In the genomic region with DNA sequence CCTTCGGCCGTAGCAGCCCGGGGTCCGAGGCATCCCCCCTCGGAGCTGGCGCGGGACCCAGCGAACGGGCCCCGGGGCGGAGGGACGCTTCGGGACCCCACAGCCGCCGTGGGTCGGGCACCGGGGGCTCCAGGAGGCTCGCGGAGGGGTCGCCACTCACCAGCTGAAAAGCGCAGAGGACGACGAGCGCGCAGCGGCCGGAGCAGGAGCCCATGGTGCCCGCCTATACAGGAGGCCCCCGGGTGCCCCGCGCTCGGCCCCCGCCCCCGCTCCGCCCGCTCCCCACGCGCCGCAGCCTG, we compare ENCODE assay signal across 14 cellular contexts. TPM values are rescaled to one million over a fixed set of nuclear protein-coding genes. Genes with fewer than 3 reads are reported as not detected.
DNase-seq lines count a peak whose midpoint lies in the region; ATAC-seq and TF ChIP-seq lines count a peak whose summit lies in the region.
"Had no signal": no experiment of that assay in that cellular context is flagged by ENCODE, and none has a peak within 500 bp of the region (broad histone marks: within the 10 kb centered on the region; RNA-seq: fewer than 3 reads in every experiment).

NKAIN4 (minus strand) TSS at position 227 of the 299 bp plus-strand sequence; CDS start at position 214, 13 bp downstream.

- in situ Hi-C loops in Panc1 (cut with HindIII; ENCODE audit: low pct_unique_long_range_greater_than_20kb, low sequenced_read_pairs) (no loop called here), gastrocnemius medialis (cut with MboI; ENCODE audit: low sequenced_read_pairs in 4 of 4) (no loop called here)

- H3K4me1 ChIP-seq in Panc1 (ENCODE audit: control insufficient read depth, insufficient read depth, low read length) (peaks cover 14% of the 10 kb centered on the region), gastrocnemius medialis (no peaks in the 10 kb centered on the region)

- TF ChIP-seq CTCF in AG04450 (IDR thresholded peaks at IDR 0.05; ENCODE audit: low read depth, low read length): no peak
- TF ChIP-seq CTCF in Panc1 (IDR thresholded peaks at IDR 0.05): no peak
- TF ChIP-seq CTCF in glutamatergic neuron (IDR thresholded peaks at IDR 0.05; ENCODE audit: partially characterized antibody, unreplicated experiment): no peak
- no peak for TF ChIP-seq CTCF in osteocyte (IDR thresholded peaks at IDR 0.05)
- no peak for TF ChIP-seq CTCF in gastrocnemius medialis (IDR thresholded peaks at IDR 0.05 in 4 of 5, conservative IDR thresholded peaks at IDR 0.05 in 1 of 5)

- CTCF ChIA-PET in AG04450 (lab: Charles Lee) (interaction anchor here (0.6 kb wide), 1 partner anchor 26 kb away, joined by 3 read pairs; no protein-coding TSS in a partner anchor), Panc1 (lab: Charles Lee) (interaction anchor here (4.0 kb wide), 1 partner anchor 30 kb away, joined by 25 read pairs; no protein-coding TSS in a partner anchor)

- H3K9me3 ChIP-seq in AG04450 (ENCODE audit: control insufficient read depth, insufficient read depth, low read length) (peaks cover 6% of the 10 kb centered on the region; the same call in 1 of the 2 replicates), Panc1 (ENCODE audit: control insufficient read depth, insufficient read depth, low read depth, low read length) (no peaks in the 10 kb centered on the region), gastrocnemius medialis (no peaks in the 10 kb centered on the region)

- H3K36me3 ChIP-seq in Panc1 (ENCODE audit: control insufficient read depth, insufficient read depth, low read length) (no peaks in the 10 kb centered on the region), gastrocnemius medialis (no peaks in the 10 kb centered on the region)

- no peak for ATAC-seq in Panc1
- no peak for ATAC-seq in gastrocnemius medialis
- no peak for ATAC-seq in natural killer cell treated with Interleukin-12 subunit alpha and Interleukin-12 subunit beta and Interleukin-15 and Interleukin-18, amount 100 ng/mL, for 72 hours
- no peak for ATAC-seq in GM18498 (IDR thresholded peaks at IDR 0.05; ENCODE audit: unreplicated experiment)

- TF ChIP-seq POLR2A in gastrocnemius medialis (IDR thresholded peaks at IDR 0.05): no peak

- H3K4me3 ChIP-seq in AG04450 (ENCODE audit: low read depth, low read length) (0 out of 2 replicates have a peak within 1 kb of the TSS, but pooled peaks have one; percentile 10), Panc1 (ENCODE audit: low read depth in 2 of 2, low read length in 2 of 2) (peak within 1 kb of the TSS; percentile 30 to 35), gastrocnemius medialis (peak within 1 kb of the TSS in 2 of 4 donors; percentile 21 to 27)

- H3K27me3 Mint-ChIP-seq in glutamatergic neuron (ENCODE audit: unreplicated experiment) (peaks cover 13% of the 10 kb centered on the region), osteocyte (ENCODE audit: unreplicated experiment) (peaks cover 47% of the 10 kb centered on the region)
- peaks cover 33 to 37% of the 10 kb centered on the region in 2 donors for H3K27me3 Mint-ChIP-seq in natural killer cell treated with Interleukin-12 subunit alpha and Interleukin-12 subunit beta and Interleukin-15 and Interleukin-18, amount 100 ng/mL, for 72 hours

- H3K4me3 Mint-ChIP-seq in glutamatergic neuron (ENCODE audit: unreplicated experiment) (peak within 1 kb of the TSS; percentile 94), osteocyte (ENCODE audit: unreplicated experiment) (peak within 1 kb of the TSS; percentile 55)
- no peak within 1 kb of the TSS for H3K4me3 Mint-ChIP-seq in natural killer cell treated with Interleukin-12 subunit alpha and Interleukin-12 subunit beta and Interleukin-15 and Interleukin-18, amount 100 ng/mL, for 72 hours

- H3K9me3 Mint-ChIP-seq in glutamatergic neuron (ENCODE audit: unreplicated experiment): peaks cover 16% of the 10 kb centered on the region
- H3K9me3 Mint-ChIP-seq in osteocyte (ENCODE audit: unreplicated experiment): no peaks in the 10 kb centered on the region
- H3K9me3 Mint-ChIP-seq in natural killer cell treated with Interleukin-12 subunit alpha and Interleukin-12 subunit beta and Interleukin-15 and Interleukin-18, amount 100 ng/mL, for 72 hours: no peaks in the 10 kb centered on the region
- H3K9me3 Mint-ChIP-seq: CD4-positive, alpha-beta T cell had no signal

- DNase-seq in AG04450 (ENCODE audit: low read depth, low spot score) (no peak), Panc1 (ENCODE audit: low read depth, low spot score) (no peak), glutamatergic neuron (no peak), osteocyte (ENCODE audit: extremely low spot score, unreplicated experiment) (no peak), gastrocnemius medialis (no peak)
- no peak for DNase-seq in activated effector memory CD4-positive, alpha-beta T cell treated with anti-CD3 and anti-CD28 coated beads, Interleukin-2, amount 50 U/mL, for 16 hours
- DNase-seq in natural killer cell treated with Interleukin-12 subunit alpha and Interleukin-12 subunit beta and Interleukin-15 and Interleukin-18, amount 100 ng/mL, for 72 hours (ENCODE audit: low spot score): no peak
- DNase-seq: CD4-positive, alpha-beta T cell; NCI-H82; small intestine; T-helper 1 cell had no signal

- BruUV-seq in Panc1 (replicated peaks; lab: Mats Ljungman, UMichigan): no TSS peak

- intact Hi-C loops in Panc1 (cut with micrococcal nuclease; ENCODE audit: unreplicated experiment): no loop called here
- intact Hi-C loops in gastrocnemius medialis (cut with DNase I; ENCODE audit: low total_unique reads): no loop called here

- H3K36me3 Mint-ChIP-seq in glutamatergic neuron (ENCODE audit: unreplicated experiment): peaks cover 11% of the 10 kb centered on the region
- H3K36me3 Mint-ChIP-seq in osteocyte (ENCODE audit: unreplicated experiment): no peaks in the 10 kb centered on the region
- no peaks in the 10 kb centered on the region for H3K36me3 Mint-ChIP-seq in natural killer cell treated with Interleukin-12 subunit alpha and Interleukin-12 subunit beta and Interleukin-15 and Interleukin-18, amount 100 ng/mL, for 72 hours

- no peak within 1 kb of the TSS for H3K27ac ChIP-seq in AG04450 (ENCODE audit: low read depth, low read length)
- no peak within 1 kb of the TSS for H3K27ac ChIP-seq in Panc1 (ENCODE audit: low read length)
- H3K27ac ChIP-seq in gastrocnemius medialis: no peak within 1 kb of the TSS
- H3K27ac ChIP-seq: HL-60 had no signal

- H3K27ac Mint-ChIP-seq in glutamatergic neuron (ENCODE audit: unreplicated experiment) (peak within 1 kb of the TSS; percentile 99), osteocyte (ENCODE audit: unreplicated experiment) (no peak within 1 kb of the TSS)
- no peak within 1 kb of the TSS for H3K27ac Mint-ChIP-seq in natural killer cell treated with Interleukin-12 subunit alpha and Interleukin-12 subunit beta and Interleukin-15 and Interleukin-18, amount 100 ng/mL, for 72 hours
- H3K27ac Mint-ChIP-seq: CD4-positive, alpha-beta T cell had no signal

- POLR2A ChIA-PET in AG04450 (lab: Yijun Ruan, JAX): no interaction called here
- POLR2A ChIA-PET in Panc1 (lab: Charles Lee): no interaction called here

- H3K27me3 ChIP-seq in AG04450 (ENCODE audit: control insufficient read depth, insufficient read depth, low read length): peaks cover 58% of the 10 kb centered on the region
- no peaks in the 10 kb centered on the region; the same call in 1 of the 2 replicates for H3K27me3 ChIP-seq in Panc1 (ENCODE audit: control insufficient read depth, insufficient read depth, low read length)
- H3K27me3 ChIP-seq in gastrocnemius medialis: peaks cover 33 to 53% (median 48%) of the 10 kb centered on the region in 3 donors

- H3K4me1 Mint-ChIP-seq in glutamatergic neuron (ENCODE audit: low read depth, unreplicated experiment): peaks cover 43% of the 10 kb centered on the region
- peaks cover 13% of the 10 kb centered on the region for H3K4me1 Mint-ChIP-seq in osteocyte (ENCODE audit: unreplicated experiment)
- H3K4me1 Mint-ChIP-seq in natural killer cell treated with Interleukin-12 subunit alpha and Interleukin-12 subunit beta and Interleukin-15 and Interleukin-18, amount 100 ng/mL, for 72 hours (ENCODE audit: low read depth in 2 of 2): no peaks in the 10 kb centered on the region

RNA-seq across cellular contexts. Expression of gene NKAIN4, which starts in this region (rescaled TPM):
- polyA plus RNA-seq in AG04450 (2011; rRNA removed): not detected in 2 replicates
- not detected in 2 replicates for polyA minus RNA-seq in AG04450 (2011; rRNA and poly(A)+ RNA removed)
- total RNA-seq in Panc1 (2021; ENCODE audit: unreplicated experiment) (5.5 TPM), glutamatergic neuron (ENCODE audit: unreplicated experiment) (183 TPM), osteocyte (0.62 TPM in 1 of 2 replicates, not detected in the other), gastrocnemius medialis (not detected)
- polyA plus RNA-seq in Panc1 (2012; ENCODE audit: insufficient read length): 3.2 TPM
- total RNA-seq in natural killer cell treated with Interleukin-12 subunit alpha and Interleukin-12 subunit beta and Interleukin-15 and Interleukin-18, amount 100 ng/mL, for 72 hours: not detected
- total RNA-seq: CD4-positive, alpha-beta T cell had no signal
- polyA plus RNA-seq: esophagus had no signal

Comparison
In these comparisons a context has a peak if more than half of its experiments do, and no peak if none do; other contexts are left out.
1. RNA of gene NKAIN4 (total RNA-seq): 183 TPM in glutamatergic neuron (single experiment); 5.5 TPM in Panc1 (single experiment), 0.62 TPM in osteocyte, not detected in gastrocnemius medialis and not detected in natural killer cell treated with Interleukin-12 subunit alpha and Interleukin-12 subunit beta and Interleukin-15 and Interleukin-18, amount 100 ng/mL, for 72 hours; every median in the first group is over 10 times any median in the second.